Comparison of ENCODE assay signal across 8 cellular contexts in the genomic region with DNA sequence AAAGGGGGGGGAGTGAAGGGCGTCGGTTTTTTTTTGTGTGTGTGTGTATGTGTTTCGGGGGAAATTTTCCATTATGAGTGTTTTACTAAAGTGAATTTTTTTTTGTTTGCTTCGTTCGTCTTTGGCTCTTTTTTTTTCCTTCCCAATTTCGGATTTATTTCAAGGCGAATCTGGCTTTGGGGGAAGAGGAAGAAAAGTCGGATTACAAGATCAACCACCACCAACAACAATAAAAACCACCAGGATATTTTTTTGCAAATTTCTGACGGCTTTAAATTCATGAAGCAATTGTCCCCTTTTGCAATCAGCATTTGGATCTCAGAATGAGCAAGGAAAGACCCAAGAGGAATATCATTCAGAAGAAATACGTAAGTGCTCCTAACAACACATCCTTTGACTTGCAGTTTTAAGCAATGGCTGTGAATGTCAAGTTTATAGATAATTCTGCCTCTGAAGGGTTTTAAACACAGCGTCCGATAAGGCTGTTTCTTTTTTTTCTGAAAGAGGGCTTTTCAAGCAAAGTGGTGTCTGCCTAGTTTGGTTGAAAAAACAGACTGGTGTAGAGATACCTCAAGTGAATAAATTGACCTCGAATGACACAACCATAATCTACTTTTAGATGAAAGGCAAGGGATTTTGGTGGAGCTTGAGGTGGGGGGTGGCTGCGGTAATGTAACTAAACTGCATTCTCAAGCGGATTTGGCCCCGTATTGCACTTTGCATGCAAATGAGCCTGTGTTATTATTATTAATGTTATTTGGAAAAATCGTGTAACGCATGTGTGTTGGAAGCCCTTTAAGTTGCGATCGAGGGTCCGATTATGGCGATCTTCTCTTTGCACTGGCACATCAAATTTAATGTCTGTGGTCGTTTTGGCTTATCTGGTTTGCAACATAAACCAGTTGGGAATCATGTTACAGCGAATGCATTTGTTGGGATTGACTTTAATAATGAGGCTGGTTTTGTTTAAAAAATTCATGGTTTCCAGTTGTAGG. TPM values are rescaled to one million over a fixed set of nuclear protein-coding genes. Genes with fewer than 3 reads are reported as not detected.
A peak's percentile ranks its signal among the peaks of the same experiment; 100 is the strongest.
DNase-seq lines count a peak whose midpoint lies in the region; ATAC-seq and TF ChIP-seq lines count a peak whose summit lies in the region.

No MANE protein-coding gene starts in this region.

- H3K36me3 Mint-ChIP-seq in activated CD4-positive, alpha-beta T cell treated with anti-CD3 and anti-CD28 coated beads, Interleukin-2, amount 10 ng/mL, durations not matched to agents 7 days and 5 days (ENCODE audit: low read depth), result peaks cover 11% of the 10 kb centered on the region

- no peak for ATAC-seq in HCT116
- ATAC-seq in GM19463 (IDR thresholded peaks at IDR 0.05; ENCODE audit: unreplicated experiment), result no peak
- no peak for ATAC-seq in HG03097 (IDR thresholded peaks at IDR 0.05; ENCODE audit: low FRiP score, unreplicated experiment)

- H3K27ac Mint-ChIP-seq in activated CD4-positive, alpha-beta T cell treated with anti-CD3 and anti-CD28 coated beads, Interleukin-2, amount 10 ng/mL, durations not matched to agents 7 days and 5 days, result peak overlapping the region; percentile 97

- H3K9ac ChIP-seq in HCT116 (ENCODE audit: low read length), result peak overlapping the region; percentile 82
- peak overlapping the region; percentile 89 for H3K9ac ChIP-seq in fibroblast of lung (ENCODE audit: insufficient read depth, low read length)

- peak overlapping the region; percentile 72 to 81 for H3K4me3 ChIP-seq in HCT116 (replicated peaks in 1 of 2; ENCODE audit: low read depth in 1 of 2, low read length in 2 of 2)
- peak overlapping the region; percentile 61 to 99 (median 84) for H3K4me3 ChIP-seq in fibroblast of lung (replicated peaks in 1 of 4; ENCODE audit: control extremely low read depth in 1 of 4, insufficient read depth in 1 of 4, low read depth in 3 of 4, low read length in 4 of 4)

- H2AFZ ChIP-seq in HCT116 (ENCODE audit: low read depth, low read length, poor library complexity, severe bottlenecking) (no peak overlapping the region), fibroblast of lung (ENCODE audit: low read length) (no peak overlapping the region)

- H3K79me2 ChIP-seq in HCT116 (ENCODE audit: insufficient read depth, low read length) (peaks cover 46% of the 10 kb centered on the region), fibroblast of lung (ENCODE audit: control insufficient read depth, insufficient read depth, low read length) (peaks cover 26% of the 10 kb centered on the region)

- H3K9me2 ChIP-seq in HCT116 (ENCODE audit: insufficient read depth), result no peaks in the 10 kb centered on the region

- H3K9me3 Mint-ChIP-seq in activated CD4-positive, alpha-beta T cell treated with anti-CD3 and anti-CD28 coated beads, Interleukin-2, amount 10 ng/mL, durations not matched to agents 7 days and 5 days, result no peaks in the 10 kb centered on the region

- CTCF ChIA-PET in HCT116 (lab: Charles Lee), result interaction anchor here (0.6 kb wide), 1 partner anchor 631 kb away, joined by 3 read pairs; no protein-coding TSS in a partner anchor
- CTCF ChIA-PET in activated CD4-positive, alpha-beta T cell treated with anti-CD3 and anti-CD28 coated beads, Interleukin-2, amount 10 ng/mL, durations not matched to agents 7 days and 5 days (lab: Charles Lee), result interaction anchor here (0.6 to 0.7 kb wide), 3 partner anchors 306 to 830 kb away, joined by 3 to 5 read pairs (median 3); no protein-coding TSS in a partner anchor

- intact Hi-C loops in HCT116 (cut with micrococcal nuclease), result loop anchor here (5.0 to 10.0 kb wide), 6 partner anchors 146 to 1032 kb away; no protein-coding TSS in a partner anchor

- DNase-seq in HCT116 (ENCODE audit: low read depth, low spot score) (no peak), fibroblast of lung (ENCODE audit: low read depth in 2 of 2) (peak in 1 of 2 donors; percentile 42), retina (peak; percentile 29), nucleus accumbens (lab: John Stamatoyannopoulos, UW) (no peak)
- DNase-seq in activated CD4-positive, alpha-beta T cell treated with anti-CD3 and anti-CD28 coated beads, Interleukin-2, amount 10 ng/mL, durations not matched to agents 7 days and 5 days, result peak; percentile 46

- RAD21 ChIA-PET in HCT116 (lab: Charles Lee; ENCODE audit: low non-redundant PET in 1 of 2, low total read pairs in 2 of 2, uncharacterized antibody in 2 of 2, unreplicated experiment in 2 of 2), result no interaction called here

- TF ChIP-seq CTCF in 22Rv1 (IDR thresholded peaks at IDR 0.05) (no peak), HCT116 (IDR thresholded peaks at IDR 0.05 in 2 of 3, conservative IDR thresholded peaks at IDR 0.05 in 1 of 3; ENCODE audit: borderline replicate concordance in 1 of 3, insufficient read depth in 1 of 3, low read depth in 2 of 3, low read length in 2 of 3) (no peak), fibroblast of lung (conservative IDR thresholded peaks at IDR 0.05 in 1 of 2, IDR thresholded peaks at IDR 0.05 in 1 of 2; ENCODE audit: low read depth in 1 of 2, low read length in 2 of 2) (no peak)

- POLR2A ChIA-PET in HCT116 (lab: Charles Lee), result no interaction called here
- POLR2A ChIA-PET in activated CD4-positive, alpha-beta T cell treated with anti-CD3 and anti-CD28 coated beads, Interleukin-2, amount 10 ng/mL, durations not matched to agents 7 days and 5 days (lab: Charles Lee), result no interaction called here

- no peaks in the 10 kb centered on the region for H3K27me3 ChIP-seq in HCT116 (ENCODE audit: insufficient read depth, low read length)
- H3K27me3 ChIP-seq in fibroblast of lung (ENCODE audit: control insufficient read depth, insufficient read depth, low read length), result no peaks in the 10 kb centered on the region

- no peak for TF ChIP-seq POLR2A in HCT116 (IDR thresholded peaks at IDR 0.05; ENCODE audit: borderline replicate concordance, extremely low read depth, insufficient read depth, insufficient read length)

- no peaks in the 10 kb centered on the region; a peak in 1 of 4 replicates for H3K36me3 ChIP-seq in HCT116 (ENCODE audit: control insufficient read depth in 1 of 2, insufficient read depth in 2 of 2, low read length in 2 of 2)
- no peaks in the 10 kb centered on the region for H3K36me3 ChIP-seq in fibroblast of lung (ENCODE audit: control insufficient read depth, insufficient read depth, low read length)

- H3K27ac ChIP-seq in 22Rv1 (peak overlapping the region; percentile 76), HCT116 (ENCODE audit: low read depth, low read length) (0 out of 2 replicates have a peak overlapping the region, but pooled peaks have one; percentile 88), fibroblast of lung (ENCODE audit: insufficient read depth, low read length) (peak overlapping the region; percentile 84)

- H4K20me1 ChIP-seq in HCT116 (ENCODE audit: insufficient read depth) (no peaks in the 10 kb centered on the region), fibroblast of lung (ENCODE audit: control insufficient read depth, extremely low read depth, insufficient read depth, low read length) (no peaks in the 10 kb centered on the region)

- H3K4me2 ChIP-seq in HCT116 (ENCODE audit: low read length) (peak overlapping the region; percentile 90), fibroblast of lung (ENCODE audit: extremely low read depth, insufficient read depth, low read length) (peak overlapping the region; percentile 64)

- no peaks in the 10 kb centered on the region for H3K27me3 Mint-ChIP-seq in activated CD4-positive, alpha-beta T cell treated with anti-CD3 and anti-CD28 coated beads, Interleukin-2, amount 10 ng/mL, durations not matched to agents 7 days and 5 days

- H3K4me3 Mint-ChIP-seq in activated CD4-positive, alpha-beta T cell treated with anti-CD3 and anti-CD28 coated beads, Interleukin-2, amount 10 ng/mL, durations not matched to agents 7 days and 5 days, result peak overlapping the region; percentile 99

- TSS peak; percentile 73 for BruUV-seq in HCT116 (replicated peaks; lab: Mats Ljungman, UMichigan)

- H3K9me3 ChIP-seq in HCT116 (ENCODE audit: control insufficient read depth in 1 of 2, insufficient read depth in 1 of 2, low read depth in 1 of 2, low read length in 2 of 2), result no peaks in the 10 kb centered on the region
- no peaks in the 10 kb centered on the region for H3K9me3 ChIP-seq in fibroblast of lung (ENCODE audit: control insufficient read depth, insufficient read depth, low read depth, low read length)

- no peak for TF ChIP-seq RAD21 in HCT116 (IDR thresholded peaks at IDR 0.05; ENCODE audit: low read depth)

- H3K4me1 ChIP-seq in HCT116 (ENCODE audit: control insufficient read depth in 1 of 2, insufficient read depth in 2 of 2, low read length in 2 of 2), result peaks cover 16 to 40% of the 10 kb centered on the region in 2 experiments
- H3K4me1 ChIP-seq in fibroblast of lung (ENCODE audit: control insufficient read depth, extremely low read depth, insufficient read depth, low read length), result no peaks in the 10 kb centered on the region

- peaks cover 34% of the 10 kb centered on the region for H3K4me1 Mint-ChIP-seq in activated CD4-positive, alpha-beta T cell treated with anti-CD3 and anti-CD28 coated beads, Interleukin-2, amount 10 ng/mL, durations not matched to agents 7 days and 5 days

TF ChIP-seq in HCT116, 20 proteins besides CTCF, POLR2A, EP300 and RAD21 (continues in another document):
- TF ChIP-seq CEBPB (IDR thresholded peaks at IDR 0.05; ENCODE audit: low read depth) (no peak), ZNF274 (IDR thresholded peaks at IDR 0.05; ENCODE audit: low read depth, low read length) (no peak), CBX3 (IDR thresholded peaks at IDR 0.05; ENCODE audit: low read depth) (no peak), SIN3A (IDR thresholded peaks at IDR 0.05; ENCODE audit: low read depth) (no peak; the same call in 1 of the 2 replicates), TCF7L2 (IDR thresholded peaks at IDR 0.05; ENCODE audit: borderline replicate concordance, extremely low read depth, insufficient read depth, insufficient read length) (no peak), POLR2AphosphoS5 (IDR thresholded peaks at IDR 0.05; ENCODE audit: low read depth, low read length) (no peak), EZH2phosphoT487 (IDR thresholded peaks at IDR 0.05; ENCODE audit: borderline replicate concordance) (no peak), FOSL1 (IDR thresholded peaks at IDR 0.05; ENCODE audit: low read depth) (no peak), ELF1 (IDR thresholded peaks at IDR 0.05; ENCODE audit: borderline replicate concordance, low read depth) (no peak), SRF (IDR thresholded peaks at IDR 0.05; ENCODE audit: low read depth) (no peak)
- TF ChIP-seq, protein P1, sequence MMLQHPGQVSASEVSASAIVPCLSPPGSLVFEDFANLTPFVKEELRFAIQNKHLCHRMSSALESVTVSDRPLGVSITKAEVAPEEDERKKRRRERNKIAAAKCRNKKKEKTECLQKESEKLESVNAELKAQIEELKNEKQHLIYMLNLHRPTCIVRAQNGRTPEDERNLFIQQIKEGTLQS (IDR thresholded peaks at IDR 0.05), result no peak

RNA-seq across cellular contexts. Expression of a gene that starts 0.6 kb away (rescaled TPM):
- total RNA-seq in HCT116 (2021; ENCODE audit: unreplicated experiment) (23.6 TPM), fibroblast of lung (3.9 and 5.0 TPM in 2 replicates)
- polyA plus RNA-seq in HCT116 (2012), result 15.3 and 15.6 TPM in 2 replicates
- 10 to 100 TPM; 27.5 to 27.6 TPM for total RNA-seq in activated CD4-positive, alpha-beta T cell treated with anti-CD3 and anti-CD28 coated beads, Interleukin-2, amount 10 ng/mL, durations not matched to agents 7 days and 5 days
- 5.6 and 8.2 TPM in 2 replicates for polyA plus RNA-seq in fibroblast of lung
- polyA plus RNA-seq in fibroblast of lung (2012), result 4.5 and 7.0 TPM in 2 replicates
- 5.5 and 5.6 TPM in 2 replicates for polyA minus RNA-seq in fibroblast of lung (ENCODE audit: low replicate concordance)

Comparison
In these comparisons a context has a peak if more than half of its experiments do, and no peak if none do; other contexts are left out.
1. DNase-seq: peak in activated CD4-positive, alpha-beta T cell treated with anti-CD3 and anti-CD28 coated beads, Interleukin-2, amount 10 ng/mL, durations not matched to agents 7 days and 5 days (single experiment) and retina (single experiment); none in HCT116 (single experiment) and nucleus accumbens (0 of 56).
2. Peak in every context shown above with its lines, with median percentiles within 50 percentile points of each other: H3K27ac ChIP-seq.